In the genomic region with DNA sequence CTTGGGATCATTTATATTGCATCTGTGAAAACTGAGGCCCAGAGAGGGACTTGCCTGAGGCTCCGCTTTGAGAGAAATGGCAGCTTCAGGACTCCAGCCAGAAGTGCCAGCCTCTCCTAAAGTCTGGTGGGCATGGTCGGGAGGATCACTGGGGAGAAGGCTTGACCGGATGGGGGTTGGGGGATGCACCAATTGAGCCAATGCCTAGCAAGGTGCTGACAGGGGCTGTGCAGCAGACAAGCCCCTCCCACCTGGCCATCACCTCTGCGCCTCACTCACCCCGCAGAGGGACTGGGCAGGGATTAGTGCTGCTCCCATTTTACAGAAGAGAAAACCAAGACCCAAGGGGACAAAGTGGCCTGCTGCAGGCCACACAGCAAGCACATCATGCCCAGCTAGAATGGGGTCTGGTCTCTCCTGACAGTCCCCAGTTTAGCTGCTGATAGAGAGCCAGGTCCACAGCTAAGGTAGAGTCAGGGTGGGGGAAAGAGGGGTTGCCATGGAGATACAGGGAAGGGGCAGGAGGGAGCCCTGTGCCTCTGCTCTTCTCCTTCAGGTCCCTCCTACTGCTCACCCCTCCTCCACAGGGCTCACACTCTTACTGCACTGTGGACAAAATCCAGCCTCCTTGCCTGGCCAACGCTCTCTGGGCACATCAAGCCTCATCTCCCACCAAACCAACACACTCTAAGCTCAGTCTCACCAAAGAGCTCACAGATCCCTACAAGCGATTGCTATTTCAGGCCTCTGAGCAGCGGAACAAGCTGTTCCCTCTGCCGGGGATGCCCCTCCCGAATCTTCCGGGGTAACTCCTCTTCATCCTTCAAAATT, we compare ENCODE assay signal across 9 cellular contexts. TPM values are rescaled to one million over a fixed set of nuclear protein-coding genes. Genes with fewer than 3 reads are reported as not detected.
DNase-seq lines count a peak whose midpoint lies in the region; ATAC-seq and TF ChIP-seq lines count a peak whose summit lies in the region.
"Had no signal": no experiment of that assay in that cellular context is flagged by ENCODE, and none has a peak within 500 bp of the region (broad histone marks: within the 10 kb centered on the region; RNA-seq: fewer than 3 reads in every experiment).

No MANE protein-coding gene starts in this region.

- H3K9me3 Mint-ChIP-seq in GM23338: no peaks in the 10 kb centered on the region
- H3K9me3 Mint-ChIP-seq in activated naive CD4-positive, alpha-beta T cell treated with anti-CD3 and anti-CD28 coated beads, Interleukin-2, amount 50 U/mL, for 72 hours: no peaks in the 10 kb centered on the region

- no peaks in the 10 kb centered on the region for H3K36me3 ChIP-seq in GM23338 (ENCODE audit: insufficient read depth)
- no peaks in the 10 kb centered on the region for H3K36me3 ChIP-seq in iPS-15b (ENCODE audit: control insufficient read depth, insufficient read depth, low read length)
- H3K36me3 ChIP-seq in skeletal muscle tissue (ENCODE audit: control insufficient read depth in 3 of 3, insufficient read depth in 3 of 3, low read length in 3 of 3): no peaks in the 10 kb centered on the region

- H3K9me3 ChIP-seq in iPS-15b (ENCODE audit: control insufficient read depth, insufficient read depth, low read length) (no peaks in the 10 kb centered on the region), skeletal muscle tissue (ENCODE audit: control insufficient read depth in 3 of 3, low read length in 3 of 3) (no peaks in the 10 kb centered on the region)

- H3K27me3 Mint-ChIP-seq in GM23338 (ENCODE audit: insufficient read depth, low read depth, poor library complexity): peaks cover 16% of the 10 kb centered on the region

- H3K79me2 ChIP-seq in GM23338 (replicated peaks; ENCODE audit: insufficient read depth): no peaks in the 10 kb centered on the region; the same call in 1 of the 2 replicates

- no peaks in the 10 kb centered on the region; the same call in 2 of the 3 replicates for H3K36me3 Mint-ChIP-seq in GM23338 (ENCODE audit: low read depth)
- H3K36me3 Mint-ChIP-seq in activated naive CD4-positive, alpha-beta T cell treated with anti-CD3 and anti-CD28 coated beads, Interleukin-2, amount 50 U/mL, for 72 hours: peaks cover 11% of the 10 kb centered on the region in 2 donors

- H3K4me3 Mint-ChIP-seq in GM23338: peak overlapping the region; percentile 10; the same call in 1 of the 3 replicates

- H3K9me2 ChIP-seq in GM23338 (ENCODE audit: insufficient read depth): no peaks in the 10 kb centered on the region

- TF ChIP-seq CTCF in GM23338 (conservative IDR thresholded peaks at IDR 0.05; ENCODE audit: low read depth in 2 of 2) (no peak), GM20000 (IDR thresholded peaks at IDR 0.05; ENCODE audit: extremely low read depth, missing control alignments) (no peak)

- DNase-seq in GM23338 (ENCODE audit: low spot score): no peak
- DNase-seq in activated naive CD4-positive, alpha-beta T cell treated with anti-CD3 and anti-CD28 coated beads, Interleukin-2, amount 50 U/mL, for 72 hours (ENCODE audit: low spot score in 2 of 2): no peak
- no peak for DNase-seq in SHP77 treated with DMSO at 0.1 percent for 48 hours (lab: John Stamatoyannopoulos, UW)
- no peak for DNase-seq in GM20000 (ENCODE audit: low spot score)
- no peak for DNase-seq in NK-92 treated with Interleukin-12 subunit alpha and Interleukin-12 subunit beta, amount 100 ng/mL, for 24 hours (lab: John Stamatoyannopoulos, UW)
- DNase-seq: NCI-H526 treated with DMSO at 0.1 percent for 48 hours had no signal

- H3K4me3 ChIP-seq in GM23338: no peak overlapping the region
- no peak overlapping the region for H3K4me3 ChIP-seq in iPS-15b (ENCODE audit: low read depth, low read length)
- H3K4me3 ChIP-seq in skeletal muscle tissue (ENCODE audit: low read length in 3 of 3): peak overlapping the region in 2 of 3 donors; percentile 29 to 49

- ATAC-seq in GM23338 (no peak), GM19328 (IDR thresholded peaks at IDR 0.05; ENCODE audit: unreplicated experiment) (no peak)
- no peak for ATAC-seq in activated naive CD4-positive, alpha-beta T cell treated with anti-CD3 and anti-CD28 coated beads, Interleukin-2, amount 50 U/mL, for 72 hours

- H3K4me1 Mint-ChIP-seq in GM23338: peaks cover 22% of the 10 kb centered on the region

- H3F3A ChIP-seq in GM23338 (replicated peaks; ENCODE audit: low read depth): peaks cover 12% of the 10 kb centered on the region

- H4K20me1 ChIP-seq in GM23338 (replicated peaks; ENCODE audit: insufficient read depth): no peaks in the 10 kb centered on the region

- H3K4me2 ChIP-seq in GM23338: no peak overlapping the region

- H3K4me1 ChIP-seq in GM23338 (ENCODE audit: insufficient read depth) (peaks cover 14% of the 10 kb centered on the region), iPS-15b (ENCODE audit: control insufficient read depth, insufficient read depth, low read length) (peaks cover 8% of the 10 kb centered on the region), skeletal muscle tissue (ENCODE audit: control insufficient read depth in 3 of 3, insufficient read depth in 3 of 3, low read length in 3 of 3) (peaks cover 52 to 59% (median 52%) of the 10 kb centered on the region in 3 donors)

- H2AFZ ChIP-seq in GM23338: no peak overlapping the region

- H3K27me3 ChIP-seq in GM23338 (ENCODE audit: insufficient read depth) (no peaks in the 10 kb centered on the region), iPS-15b (ENCODE audit: control insufficient read depth, insufficient read depth, low read length) (no peaks in the 10 kb centered on the region), skeletal muscle tissue (ENCODE audit: control insufficient read depth in 3 of 3, insufficient read depth in 3 of 3, low read length in 3 of 3) (no peaks in the 10 kb centered on the region)

- H3K9ac ChIP-seq in iPS-15b (ENCODE audit: low read depth, low read length) (peak overlapping the region; percentile 8), skeletal muscle tissue (ENCODE audit: low read depth in 1 of 3, low read length in 3 of 3) (peak overlapping the region; percentile 34 to 70 (median 66))

- H3K27ac ChIP-seq in GM23338 (ENCODE audit: low read depth) (no peak overlapping the region), skeletal muscle tissue (ENCODE audit: low read depth, low read length) (peak overlapping the region; percentile 80)

- H3K27ac Mint-ChIP-seq in GM23338: 0 out of 2 replicates have a peak overlapping the region, but pooled peaks have one; percentile 31
- peak overlapping the region; percentile 87 to 99 for H3K27ac Mint-ChIP-seq in activated naive CD4-positive, alpha-beta T cell treated with anti-CD3 and anti-CD28 coated beads, Interleukin-2, amount 50 U/mL, for 72 hours

TF ChIP-seq in GM23338, 12 proteins besides CTCF, POLR2A, EP300 and RAD21 (continues in another document):
- TF ChIP-seq STAT1 (IDR thresholded peaks at IDR 0.05; ENCODE audit: unreplicated experiment) (no peak), NANOG (IDR thresholded peaks at IDR 0.05; ENCODE audit: borderline replicate concordance) (no peak), CREB1 (CRISPR knock-in tag; IDR thresholded peaks at IDR 0.05; ENCODE audit: low read depth) (no peak), EZH2 (IDR thresholded peaks at IDR 0.05; ENCODE audit: low read depth, unreplicated experiment) (no peak), ZNF114 (CRISPR knock-in tag; IDR thresholded peaks at IDR 0.05) (no peak), ZNF331 (CRISPR knock-in tag; IDR thresholded peaks at IDR 0.05; ENCODE audit: low read depth) (no peak)
- TF ChIP-seq, protein P1, sequence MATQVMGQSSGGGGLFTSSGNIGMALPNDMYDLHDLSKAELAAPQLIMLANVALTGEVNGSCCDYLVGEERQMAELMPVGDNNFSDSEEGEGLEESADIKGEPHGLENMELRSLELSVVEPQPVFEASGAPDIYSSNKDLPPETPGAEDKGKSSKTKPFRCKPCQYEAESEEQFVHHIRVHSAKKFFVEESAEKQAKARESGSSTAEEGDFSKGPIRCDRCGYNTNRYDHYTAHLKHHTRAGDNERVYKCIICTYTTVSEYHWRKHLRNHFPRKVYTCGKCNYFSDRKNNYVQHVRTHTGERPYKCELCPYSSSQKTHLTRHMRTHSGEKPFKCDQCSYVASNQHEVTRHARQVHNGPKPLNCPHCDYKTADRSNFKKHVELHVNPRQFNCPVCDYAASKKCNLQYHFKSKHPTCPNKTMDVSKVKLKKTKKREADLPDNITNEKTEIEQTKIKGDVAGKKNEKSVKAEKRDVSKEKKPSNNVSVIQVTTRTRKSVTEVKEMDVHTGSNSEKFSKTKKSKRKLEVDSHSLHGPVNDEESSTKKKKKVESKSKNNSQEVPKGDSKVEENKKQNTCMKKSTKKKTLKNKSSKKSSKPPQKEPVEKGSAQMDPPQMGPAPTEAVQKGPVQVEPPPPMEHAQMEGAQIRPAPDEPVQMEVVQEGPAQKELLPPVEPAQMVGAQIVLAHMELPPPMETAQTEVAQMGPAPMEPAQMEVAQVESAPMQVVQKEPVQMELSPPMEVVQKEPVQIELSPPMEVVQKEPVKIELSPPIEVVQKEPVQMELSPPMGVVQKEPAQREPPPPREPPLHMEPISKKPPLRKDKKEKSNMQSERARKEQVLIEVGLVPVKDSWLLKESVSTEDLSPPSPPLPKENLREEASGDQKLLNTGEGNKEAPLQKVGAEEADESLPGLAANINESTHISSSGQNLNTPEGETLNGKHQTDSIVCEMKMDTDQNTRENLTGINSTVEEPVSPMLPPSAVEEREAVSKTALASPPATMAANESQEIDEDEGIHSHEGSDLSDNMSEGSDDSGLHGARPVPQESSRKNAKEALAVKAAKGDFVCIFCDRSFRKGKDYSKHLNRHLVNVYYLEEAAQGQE (IDR thresholded peaks at IDR 0.05; ENCODE audit: unreplicated experiment): no peak

RNA-seq across cellular contexts. Expression of a gene that starts 29.5 kb away (rescaled TPM):
- 7.0 and 7.2 TPM in 2 replicates for total RNA-seq in GM23338 (2014; rRNA removed; shearing (Covaris generic))
- polyA plus RNA-seq in GM23338 (2016; fragmentation: Nextera tagmentation; extraction: Ambion mirVana): 2.3 and 2.4 TPM in 2 replicates
- total RNA-seq in activated naive CD4-positive, alpha-beta T cell treated with anti-CD3 and anti-CD28 coated beads, Interleukin-2, amount 50 U/mL, for 72 hours: 10 to 100 TPM in 1 of 2 donors, 1 to 10 TPM in 1; 1.9 to 15.8 TPM
- 12.5 TPM for total RNA-seq in skeletal muscle tissue

RNA-seq across cellular contexts. Expression of a gene that starts 35.4 kb away (rescaled TPM):
- 43.0 and 47.2 TPM in 2 replicates for total RNA-seq in GM23338 (2014; rRNA removed; shearing (Covaris generic))
- polyA plus RNA-seq in GM23338 (2016; fragmentation: Nextera tagmentation; extraction: Ambion mirVana): 26.7 and 27.3 TPM in 2 replicates
- 10 to 100 TPM; 28.1 to 29.9 TPM for total RNA-seq in activated naive CD4-positive, alpha-beta T cell treated with anti-CD3 and anti-CD28 coated beads, Interleukin-2, amount 50 U/mL, for 72 hours
- total RNA-seq in skeletal muscle tissue: 15.1 TPM

RNA-seq across cellular contexts. Expression of a gene that starts 57.3 kb away (rescaled TPM):
- total RNA-seq in GM23338 (2014; rRNA removed; shearing (Covaris generic)): 108 and 115 TPM in 2 replicates
- 49.4 and 52.4 TPM in 2 replicates for polyA plus RNA-seq in GM23338 (2016; fragmentation: Nextera tagmentation; extraction: Ambion mirVana)
- total RNA-seq in activated naive CD4-positive, alpha-beta T cell treated with anti-CD3 and anti-CD28 coated beads, Interleukin-2, amount 50 U/mL, for 72 hours: 10 to 100 TPM; 61.3 to 76.5 TPM
- total RNA-seq in skeletal muscle tissue: 43.8 TPM

RNA-seq across cellular contexts. Expression of a gene that starts 57.7 kb away (rescaled TPM):
- 77.8 and 79.7 TPM in 2 replicates for total RNA-seq in GM23338 (2014; rRNA removed; shearing (Covaris generic))
- 33.4 and 36.2 TPM in 2 replicates for polyA plus RNA-seq in GM23338 (2016; fragmentation: Nextera tagmentation; extraction: Ambion mirVana)
- total RNA-seq in activated naive CD4-positive, alpha-beta T cell treated with anti-CD3 and anti-CD28 coated beads, Interleukin-2, amount 50 U/mL, for 72 hours: 100 to 1,000 TPM in 1 of 2 donors, 10 to 100 TPM in 1; 100.0 to 112 TPM
- 110 TPM for total RNA-seq in skeletal muscle tissue

Comparison
In these comparisons a context has a peak if more than half of its experiments do, and no peak if none do; other contexts are left out.
1. H3K4me3 ChIP-seq: peak in skeletal muscle tissue (2 of 3); none in GM23338 (single experiment) and iPS-15b (single experiment).